In the genomic region with DNA sequence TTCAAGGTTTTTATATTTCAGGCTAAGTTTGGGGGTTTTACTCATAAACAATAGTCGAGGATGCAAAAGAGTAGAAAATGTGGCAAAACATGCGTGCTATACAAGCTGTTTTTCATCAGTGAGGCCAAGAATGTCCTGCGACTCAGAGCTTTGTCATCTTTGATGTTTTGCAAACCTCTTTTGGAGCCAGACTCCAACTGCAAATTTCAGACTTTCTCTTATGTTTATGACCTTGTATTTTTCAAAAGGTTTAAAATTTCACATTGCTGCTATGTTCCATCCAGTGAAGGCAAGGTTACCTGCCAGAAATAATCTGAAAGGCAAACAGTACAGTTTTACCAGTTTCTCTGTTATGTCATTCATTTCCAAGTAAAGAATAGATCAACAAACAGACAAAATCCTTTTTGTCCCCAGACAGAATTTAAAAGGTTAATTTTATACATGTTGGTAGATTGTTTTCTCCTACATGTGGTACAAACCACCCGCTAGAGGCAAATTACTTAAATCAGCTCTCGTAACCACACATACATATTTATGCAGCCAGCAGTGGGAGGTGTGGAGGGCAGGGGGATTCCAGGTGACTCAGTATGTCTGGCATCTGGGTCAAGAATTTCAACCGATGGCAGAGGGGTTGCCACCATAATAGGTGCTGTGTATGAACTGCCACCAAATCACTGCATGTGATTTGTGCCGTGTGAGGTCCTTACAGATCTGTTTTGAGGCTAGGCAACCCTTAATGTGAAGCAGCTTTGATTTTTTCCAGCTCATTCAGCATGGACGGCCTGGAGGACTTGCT, we compare ENCODE assay signal across 8 cellular contexts.
A peak's percentile ranks its signal among the peaks of the same experiment; 100 is the strongest.
DNase-seq lines count a peak whose midpoint lies in the region; ATAC-seq, FAIRE-seq and TF ChIP-seq lines count a peak whose summit lies in the region.

No MANE protein-coding gene starts in this region.

- TF ChIP-seq CTCF in endothelial cell of umbilical vein (IDR thresholded peaks at IDR 0.05; ENCODE audit: extremely low read depth in 1 of 2, insufficient read depth in 1 of 2, low read depth in 1 of 2, low read length in 2 of 2) (no peak), psoas muscle (IDR thresholded peaks at IDR 0.05) (no peak), colonic mucosa (IDR thresholded peaks at IDR 0.05) (no peak)

- POLR2A ChIA-PET in endothelial cell of umbilical vein (lab: Charles Lee): no interaction called here

- no peak for TF ChIP-seq POLR2A in endothelial cell of umbilical vein (IDR thresholded peaks at IDR 0.05; ENCODE audit: low read depth, low read length)

- CTCF ChIA-PET in endothelial cell of umbilical vein (lab: Charles Lee): interaction anchor here (0.7 to 1.6 kb wide), 3 partner anchors 12 to 18 kb away, joined by 3 to 5 read pairs (median 4); no protein-coding TSS in a partner anchor

- H3K4me2 ChIP-seq in endothelial cell of umbilical vein (ENCODE audit: insufficient read depth, low read length): peak overlapping the region; percentile 44

- H4K20me1 ChIP-seq in endothelial cell of umbilical vein (replicated peaks; ENCODE audit: control insufficient read depth, extremely low read depth, insufficient read depth, low read length): no peaks in the 10 kb centered on the region

- H3K27me3 ChIP-seq in endothelial cell of umbilical vein (ENCODE audit: control insufficient read depth in 2 of 2, insufficient read depth in 2 of 2, low read length in 2 of 2) (peaks cover 0 to 5% of the 10 kb centered on the region in 2 experiments), psoas muscle (ENCODE audit: insufficient read depth in 3 of 3, low read length in 2 of 3) (no peaks in the 10 kb centered on the region), colonic mucosa (no peaks in the 10 kb centered on the region)

- H2AFZ ChIP-seq in endothelial cell of umbilical vein (ENCODE audit: low read depth, low read length): no peak overlapping the region

- intact Hi-C loops in endothelial cell of umbilical vein (cut with micrococcal nuclease) (no loop called here), psoas muscle (cut with DNase I) (no loop called here), colonic mucosa (cut with DNase I) (no loop called here)

- H3K27ac ChIP-seq in endothelial cell of umbilical vein (ENCODE audit: insufficient read depth, low read depth, low read length) (peak overlapping the region; percentile 45), psoas muscle (no peak overlapping the region), colonic mucosa (no peak overlapping the region)

- ATAC-seq in GM18909 (IDR thresholded peaks at IDR 0.05; ENCODE audit: poor library complexity, unreplicated experiment) (peak; percentile 56), psoas muscle (no peak), HG02981 (IDR thresholded peaks at IDR 0.05; ENCODE audit: unreplicated experiment) (no peak)

- dilution Hi-C loops in endothelial cell of umbilical vein (cut with MboI; ENCODE audit: extremely low pct_ligation_motif_present, low sequenced_read_pairs): no loop called here

- H3K9me3 ChIP-seq in endothelial cell of umbilical vein (replicated peaks; ENCODE audit: control insufficient read depth, insufficient read depth, low read length) (no peaks in the 10 kb centered on the region), psoas muscle (no peaks in the 10 kb centered on the region), colonic mucosa (no peaks in the 10 kb centered on the region)

- peak overlapping the region; percentile 33 for H3K9ac ChIP-seq in endothelial cell of umbilical vein (replicated peaks; ENCODE audit: extremely low read depth, insufficient read depth, low read length)
- no peak overlapping the region for H3K9ac ChIP-seq in colonic mucosa (ENCODE audit: low read depth in 2 of 2, low read length in 2 of 2)

- H3K4me1 ChIP-seq in endothelial cell of umbilical vein (ENCODE audit: control insufficient read depth, extremely low read depth, insufficient read depth, low read length) (peaks cover 8% of the 10 kb centered on the region), psoas muscle (no peaks in the 10 kb centered on the region), colonic mucosa (no peaks in the 10 kb centered on the region)

- no peaks in the 10 kb centered on the region for H3K79me2 ChIP-seq in endothelial cell of umbilical vein (ENCODE audit: control insufficient read depth, insufficient read depth, low read length)

- no TSS peak for BruUV-seq in endothelial cell of umbilical vein (replicated peaks; lab: Mats Ljungman, UMichigan)

- DNase-seq in RPMI7951 (ENCODE audit: low read depth): peak; percentile 85
- DNase-seq in endothelial cell of umbilical vein (ENCODE audit: low read depth, low spot score): peak; percentile 62
- peak; percentile 67 for DNase-seq in stimulated activated CD4-positive, alpha-beta T cell treated with anti-CD3 and anti-CD28 coated beads, Interleukin-15, amount 100 ng/mL, for 24 hours
- DNase-seq in AML-193 (lab: John Stamatoyannopoulos, UW): no peak
- DNase-seq in psoas muscle: no peak
- no peak for DNase-seq in colonic mucosa

- H3K4me3 ChIP-seq in endothelial cell of umbilical vein (replicated peaks in 1 of 3; ENCODE audit: insufficient read depth in 1 of 3, low read depth in 1 of 3, low read length in 3 of 3): no peak overlapping the region
- no peak overlapping the region for H3K4me3 ChIP-seq in psoas muscle
- H3K4me3 ChIP-seq in colonic mucosa: no peak overlapping the region

- H3K36me3 ChIP-seq in endothelial cell of umbilical vein (ENCODE audit: control insufficient read depth in 2 of 2, extremely low read depth in 1 of 2, insufficient read depth in 2 of 2, low read length in 2 of 2) (no peaks in the 10 kb centered on the region), psoas muscle (ENCODE audit: insufficient read depth in 1 of 2, low read depth in 1 of 2) (no peaks in the 10 kb centered on the region), colonic mucosa (no peaks in the 10 kb centered on the region)

- FAIRE-seq in endothelial cell of umbilical vein (lab: Jason Lieb, UNC): peak; percentile 63

- 28 to 47% (median 34%) methylated on average over 8 of the region's 8 CpGs for WGBS in psoas muscle, 3 donors

- H3K9me1 ChIP-seq in endothelial cell of umbilical vein (replicated peaks; ENCODE audit: control insufficient read depth, extremely low read depth, insufficient read depth, low read length): no peaks in the 10 kb centered on the region

TF ChIP-seq in endothelial cell of umbilical vein, 7 proteins besides CTCF, POLR2A, EP300 and RAD21:
- TF ChIP-seq GATA2 (IDR thresholded peaks at IDR 0.05; ENCODE audit: insufficient read depth, insufficient read length, low read depth, low read length): no peak
- TF ChIP-seq, protein P1, sequence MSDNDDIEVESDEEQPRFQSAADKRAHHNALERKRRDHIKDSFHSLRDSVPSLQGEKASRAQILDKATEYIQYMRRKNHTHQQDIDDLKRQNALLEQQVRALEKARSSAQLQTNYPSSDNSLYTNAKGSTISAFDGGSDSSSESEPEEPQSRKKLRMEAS (IDR thresholded peaks at IDR 0.05; ENCODE audit: insufficient read depth, insufficient read length): no peak
- TF ChIP-seq POLR2AphosphoS5 (IDR thresholded peaks at IDR 0.05; ENCODE audit: insufficient read depth, low read depth, low read length): no peak
- no peak for TF ChIP-seq MYC (IDR thresholded peaks at IDR 0.05; ENCODE audit: low read depth, low read length)
- peak; percentile 77 for TF ChIP-seq FOS (IDR thresholded peaks at IDR 0.05; ENCODE audit: borderline replicate concordance, insufficient read depth, low read length)
- no peak for TF ChIP-seq EZH2 (IDR thresholded peaks at IDR 0.05; ENCODE audit: borderline replicate concordance, low read depth, low read length, severe bottlenecking)
- TF ChIP-seq JUN (IDR thresholded peaks at IDR 0.05; ENCODE audit: borderline replicate concordance, insufficient read depth, insufficient read length, low read depth): peak; percentile 25

Comparison
In these comparisons a context has a peak if more than half of its experiments do, and no peak if none do; other contexts are left out.
1. DNase-seq: peak in RPMI7951 (single experiment), endothelial cell of umbilical vein (single experiment) and stimulated activated CD4-positive, alpha-beta T cell treated with anti-CD3 and anti-CD28 coated beads, Interleukin-15, amount 100 ng/mL, for 24 hours (single experiment); none in AML-193 (0 of 2), psoas muscle (0 of 2) and colonic mucosa (single experiment).